ENCODE assay signal across 2 cellular contexts in the genomic region with DNA sequence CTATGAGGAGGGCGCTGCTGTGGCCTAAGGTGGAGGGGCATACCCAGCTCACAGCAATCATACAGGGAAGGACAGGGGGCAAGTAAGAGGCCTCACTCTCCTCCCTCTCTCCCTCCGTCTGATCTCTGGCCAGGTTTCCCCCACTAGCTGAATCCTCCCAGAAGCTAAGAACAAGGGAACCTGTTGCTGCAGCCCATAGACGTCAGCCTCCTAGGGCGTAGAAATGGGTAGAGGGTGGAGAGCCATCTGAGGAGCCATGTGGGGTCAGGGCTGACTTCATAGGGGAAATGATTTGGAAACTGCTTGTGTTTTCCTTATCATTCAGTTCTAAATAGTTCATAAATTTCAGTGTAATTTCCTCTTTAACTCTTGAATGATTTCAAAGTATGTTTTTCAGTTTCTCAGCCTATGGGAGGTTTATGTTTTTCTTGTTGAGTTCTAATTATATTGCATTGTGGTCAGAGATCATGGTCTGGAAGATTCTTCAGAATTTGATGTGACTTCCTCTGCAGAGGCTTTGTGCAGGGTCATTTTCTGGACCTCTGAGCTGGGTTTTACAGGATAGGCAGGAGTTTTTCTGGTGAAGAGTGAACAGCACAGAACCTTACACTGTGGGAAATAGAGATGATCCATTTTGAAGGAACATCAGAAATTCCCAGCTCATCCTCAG.
TF ChIP-seq lines count a peak whose summit lies in the region.

No MANE protein-coding gene starts in this region.

TF ChIP-seq in IMR-90, 13 proteins besides CTCF, POLR2A, EP300 and RAD21:
- TF ChIP-seq, protein P1, sequence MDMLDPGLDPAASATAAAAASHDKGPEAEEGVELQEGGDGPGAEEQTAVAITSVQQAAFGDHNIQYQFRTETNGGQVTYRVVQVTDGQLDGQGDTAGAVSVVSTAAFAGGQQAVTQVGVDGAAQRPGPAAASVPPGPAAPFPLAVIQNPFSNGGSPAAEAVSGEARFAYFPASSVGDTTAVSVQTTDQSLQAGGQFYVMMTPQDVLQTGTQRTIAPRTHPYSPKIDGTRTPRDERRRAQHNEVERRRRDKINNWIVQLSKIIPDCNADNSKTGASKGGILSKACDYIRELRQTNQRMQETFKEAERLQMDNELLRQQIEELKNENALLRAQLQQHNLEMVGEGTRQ (IDR thresholded peaks at IDR 0.05; ENCODE audit: low read depth, low read length) = no peak
- TF ChIP-seq SMC3 (IDR thresholded peaks at IDR 0.05; ENCODE audit: low read depth, low read length) (no peak), MXI1 (IDR thresholded peaks at IDR 0.05; ENCODE audit: borderline replicate concordance, low read depth, low read length) (no peak), FOS (IDR thresholded peaks at IDR 0.05; ENCODE audit: low read depth, low read length) (no peak), BHLHE40 (IDR thresholded peaks at IDR 0.05; ENCODE audit: low read depth, low read length) (no peak), RFX5 (IDR thresholded peaks at IDR 0.05; ENCODE audit: low read depth, low read length) (no peak), ELK1 (IDR thresholded peaks at IDR 0.05; ENCODE audit: borderline replicate concordance, low read depth, low read length) (no peak), RCOR1 (IDR thresholded peaks at IDR 0.05; ENCODE audit: insufficient replicate concordance, low read length) (no peak), MAFK (IDR thresholded peaks at IDR 0.05; ENCODE audit: low read depth, low read length) (no peak), MAZ (IDR thresholded peaks at IDR 0.05; ENCODE audit: borderline replicate concordance, low read depth, low read length) (no peak), CEBPB (IDR thresholded peaks at IDR 0.05; ENCODE audit: low read depth, low read length) (no peak), NFE2L2 (IDR thresholded peaks at IDR 0.05; ENCODE audit: low read depth, low read length) (no peak), CHD1 (IDR thresholded peaks at IDR 0.05; ENCODE audit: low read depth, low read length) (no peak)

TF ChIP-seq in GM12878, 131 proteins besides CTCF, POLR2A, EP300 and RAD21:
- TF ChIP-seq NR2F1 (conservative IDR thresholded peaks at IDR 0.05) (no peak), ETV6 (conservative IDR thresholded peaks at IDR 0.05 in 1 of 2, IDR thresholded peaks at IDR 0.05 in 1 of 2; ENCODE audit: borderline replicate concordance in 1 of 2, low read depth in 1 of 2) (0 out of 4 replicates have a peak, but pooled peaks of 1 of the 2 experiments have one; percentile 8)
